ENCODE assay signal across 31 cellular contexts in the genomic region with DNA sequence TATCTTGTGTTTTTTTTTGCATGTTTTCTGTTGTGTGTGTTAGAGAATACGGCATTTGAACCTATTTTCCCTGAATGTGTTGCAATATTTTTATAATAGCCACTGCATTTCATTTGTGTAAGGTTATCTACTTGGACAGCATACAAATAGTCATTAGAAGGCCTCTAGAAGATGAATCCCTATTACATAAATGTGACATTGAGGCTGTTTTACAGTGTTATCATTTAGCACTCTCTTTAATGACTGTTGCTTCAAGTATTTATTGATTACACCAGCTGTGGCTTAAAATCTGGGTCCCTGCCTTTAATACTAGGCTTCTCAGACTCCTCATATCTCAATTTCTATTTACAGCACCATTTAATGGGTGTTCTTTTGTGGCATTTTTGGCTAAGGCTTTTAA.
"Had no signal": no experiment of that assay in that cellular context is flagged by ENCODE, and none has a peak within 500 bp of the region (broad histone marks: within the 10 kb centered on the region; RNA-seq: fewer than 3 reads in every experiment).

No MANE protein-coding gene starts in this region.

- H3K27ac ChIP-seq: Peyer's patch, VCaP had no signal

- H3K4me1 ChIP-seq: Peyer's patch had no signal

- H3K36me3 ChIP-seq: Peyer's patch had no signal

- H3K4me3 ChIP-seq: K562, Peyer's patch had no signal

- H3K9me3 ChIP-seq: Peyer's patch had no signal

- DNase-seq: activated B cell treated with CpG ODN at 0.5 μM for 24 hours; activated CD4-positive, alpha-beta memory T cell treated with anti-CD3 and anti-CD28 coated beads, Interleukin-2, amount 10 ng/mL, durations not matched to agents 7 days and 5 days; activated CD4-positive, alpha-beta T cell treated with anti-CD3 and anti-CD28 coated beads for 4 hours; activated CD4-positive, CD25-positive, alpha-beta regulatory T cell treated with anti-CD3 and anti-CD28 coated beads, Interleukin-2, amount 50 U/mL, for 72 hours; activated CD8-positive, alpha-beta memory T cell treated with anti-CD3 and anti-CD28 coated beads for 24 hours; activated CD8-positive, alpha-beta memory T cell treated with anti-CD3 and anti-CD28 coated beads, Interleukin-2, amount 10 ng/mL, durations not matched to agents 7 days and 5 days; activated CD8-positive, alpha-beta memory T cell treated with anti-CD3 and anti-CD28 coated beads, Interleukin-2, amount 50 U/mL, for 48 hours; activated effector memory CD4-positive, alpha-beta T cell treated with Interleukin-2 at 50 U/mL for 16 hours; activated naive CD4-positive, alpha-beta T cell treated with anti-CD3 and anti-CD28 coated beads, Interleukin-2, amount 10 ng/mL, durations not matched to agents 7 days and 5 days; activated naive CD8-positive, alpha-beta T cell treated with anti-CD3 and anti-CD28 coated beads, Interleukin-2, amount 50 U/mL, for 24 hours; activated T-cell treated with anti-CD3 and anti-CD28 coated beads, Interleukin-2, amount 50 U/mL, for 48 hours; anterior cingulate cortex; central memory CD4-positive, alpha-beta T cell; IMR-90; NCI-H146; NCI-H187; NCI-H2029 treated with DMSO at 0.1 percent for 48 hours; NCI-H2107; NCI-H510A; NCI-H526; NCI-H82; NK-92 treated with Interleukin-12 subunit alpha and Interleukin-12 subunit beta, amount 100 ng/mL, for 24 hours; PC-3; Peyer's patch; RPMI8226; SW 1271; T-helper 1 cell; T-helper 2 cell; T-helper 9 cell had no signal

- H3K27me3 ChIP-seq: Peyer's patch had no signal

- ATAC-seq: activated CD8-positive, alpha-beta memory T cell treated with anti-CD3 and anti-CD28 coated beads, Interleukin-2, amount 10 ng/mL, durations not matched to agents 7 days and 5 days; activated naive CD8-positive, alpha-beta T cell treated with anti-CD3 and anti-CD28 coated beads, Interleukin-2, amount 50 U/mL, for 24 hours; K562; PC-3 had no signal
